Comparison of ENCODE assay signal across 1 cellular context in genomic region chr5:74911421-74911820, GRCh38. TPM values are rescaled to one million over a fixed set of nuclear protein-coding genes. Genes with fewer than 3 reads are reported as not detected.
"Had no signal": no experiment of that assay in that cellular context is flagged by ENCODE, and none has a peak within 500 bp of the region (broad histone marks: within the 10 kb centered on the region; RNA-seq: fewer than 3 reads in every experiment).

No MANE protein-coding gene starts in this region.

RNA-seq across cellular contexts. Expression of gene FAM169A, which starts 45.2 kb away (rescaled TPM):
- polyA plus RNA-seq: IMR-90 had no signal
